ENCODE assay signal across 8 cellular contexts in the genomic region with DNA sequence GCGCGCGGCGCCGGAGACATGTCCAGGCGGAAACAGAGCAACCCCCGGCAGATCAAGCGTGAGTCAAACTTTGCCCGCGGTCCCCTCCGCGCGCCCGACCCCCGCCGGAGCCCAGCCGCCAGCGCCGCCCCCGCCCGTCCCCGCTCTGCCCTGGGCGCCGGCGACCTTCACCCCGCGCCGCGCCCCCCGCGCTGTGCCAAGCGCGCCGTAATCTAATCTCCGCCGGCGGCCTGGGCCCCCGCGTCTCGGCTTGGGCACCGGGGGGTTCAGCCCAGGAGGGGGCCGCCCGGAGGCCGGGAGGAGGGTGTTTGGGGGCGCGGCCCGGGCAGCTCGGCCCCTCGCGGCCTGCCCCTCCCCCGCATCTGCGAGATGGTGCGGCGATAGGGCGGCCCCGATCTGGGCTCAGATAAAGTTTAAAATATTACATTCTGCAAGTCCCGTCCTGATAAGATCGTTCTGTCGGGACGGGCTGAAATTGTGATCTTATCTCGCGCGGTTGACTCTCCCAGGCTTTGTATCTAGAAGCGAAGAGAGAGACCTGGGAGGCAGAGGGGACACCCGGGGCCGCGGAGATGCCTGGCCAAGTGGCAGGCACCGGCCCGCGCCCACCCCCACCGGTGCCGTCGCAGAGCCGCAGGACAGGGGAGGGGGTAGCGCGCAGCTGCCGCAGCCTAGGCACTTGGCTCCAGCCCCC. TPM values are rescaled to one million over a fixed set of nuclear protein-coding genes. Genes with fewer than 3 reads are reported as not detected.
A peak's percentile ranks its signal among the peaks of the same experiment; 100 is the strongest.
DNase-seq lines count a peak whose midpoint lies in the region; ATAC-seq and TF ChIP-seq lines count a peak whose summit lies in the region.

No MANE protein-coding gene starts in this region.

- peak overlapping the region; percentile 89 for H3K9ac ChIP-seq in HCT116 (ENCODE audit: low read length)

- peak overlapping the region; percentile 89 for H3K4me3 Mint-ChIP-seq in activated T-cell treated with anti-CD3 and anti-CD28 coated beads, Interleukin-2, amount 50 U/mL, for 4 hours

- intact Hi-C loops in A673 (cut with micrococcal nuclease; ENCODE audit: unreplicated experiment) (no loop called here), HCT116 (cut with micrococcal nuclease) (loop anchor here (2.0 to 10.0 kb wide), 4 partner anchors 51 to 679 kb away; a partner anchor contains a TSS), right cardiac atrium (cut with DNase I) (no loop called here), spleen (cut with DNase I; ENCODE audit: low total_unique reads) (no loop called here), posterior cingulate gyrus (cut with DNase I) (no loop called here)

- no peaks in the 10 kb centered on the region for H3K27me3 Mint-ChIP-seq in activated T-cell treated with anti-CD3 and anti-CD28 coated beads, Interleukin-2, amount 50 U/mL, for 4 hours (ENCODE audit: low read depth)

- peaks cover 27% of the 10 kb centered on the region for H3K4me1 Mint-ChIP-seq in activated T-cell treated with anti-CD3 and anti-CD28 coated beads, Interleukin-2, amount 50 U/mL, for 4 hours (ENCODE audit: low read depth)

- TF ChIP-seq POLR2A in HCT116 (IDR thresholded peaks at IDR 0.05; ENCODE audit: borderline replicate concordance, extremely low read depth, insufficient read depth, insufficient read length) (no peak), spleen (IDR thresholded peaks at IDR 0.05) (no peak)

- H3K27me3 ChIP-seq in A673 (replicated peaks; ENCODE audit: insufficient read depth, low read depth, low read length, poor library complexity), result peaks cover 15% of the 10 kb centered on the region
- H3K27me3 ChIP-seq in HCT116 (ENCODE audit: insufficient read depth, low read length), result no peaks in the 10 kb centered on the region
- no peaks in the 10 kb centered on the region for H3K27me3 ChIP-seq in right cardiac atrium (ENCODE audit: control insufficient read depth, insufficient read depth)
- peaks cover 0 to 43% (median 0%) of the 10 kb centered on the region in 7 donors for H3K27me3 ChIP-seq in spleen (replicated peaks in 1 of 7)

- H3K4me3 ChIP-seq in A673 (ENCODE audit: low read depth, low read length, poor library complexity, severe bottlenecking), result peak overlapping the region; percentile 58
- H3K4me3 ChIP-seq in HCT116 (replicated peaks in 1 of 2; ENCODE audit: low read depth in 1 of 2, low read length in 2 of 2), result peak overlapping the region; percentile 58 to 94
- H3K4me3 ChIP-seq in right cardiac atrium (ENCODE audit: low read length), result peak overlapping the region; percentile 86
- H3K4me3 ChIP-seq in spleen, result peak overlapping the region; percentile 56 to 89 (median 66)

- peaks cover 36% of the 10 kb centered on the region for H3K4me1 ChIP-seq in A673 (ENCODE audit: insufficient read depth, low read length, poor library complexity, severe bottlenecking)
- peaks cover 36 to 64% of the 10 kb centered on the region in 2 experiments for H3K4me1 ChIP-seq in HCT116 (ENCODE audit: control insufficient read depth in 1 of 2, insufficient read depth in 2 of 2, low read length in 2 of 2)
- H3K4me1 ChIP-seq in right cardiac atrium (ENCODE audit: control insufficient read depth, insufficient read depth, low read length), result peaks cover 4% of the 10 kb centered on the region
- peaks cover 32 to 87% (median 72%) of the 10 kb centered on the region in 6 donors for H3K4me1 ChIP-seq in spleen

- H3K79me2 ChIP-seq in HCT116 (ENCODE audit: insufficient read depth, low read length), result peaks cover 49% of the 10 kb centered on the region

- BruUV-seq in A673 (replicated peaks; lab: Mats Ljungman, UMichigan) (no TSS peak), HCT116 (replicated peaks; lab: Mats Ljungman, UMichigan) (no TSS peak)

- H3K27ac ChIP-seq in A673 (ENCODE audit: low read depth, low read length, poor library complexity, severe bottlenecking), result no peak overlapping the region
- peak overlapping the region; percentile 91 for H3K27ac ChIP-seq in HCT116 (ENCODE audit: low read depth, low read length)
- H3K27ac ChIP-seq in right cardiac atrium (ENCODE audit: low read length), result no peak overlapping the region
- H3K27ac ChIP-seq in spleen, result peak overlapping the region; percentile 40 to 92 (median 84)
- no peak overlapping the region for H3K27ac ChIP-seq in caudate nucleus (ENCODE audit: low read depth, low read length)

- POLR2A ChIA-PET in A673 (lab: Charles Lee; ENCODE audit: low non-redundant PET), result no interaction called here
- POLR2A ChIA-PET in HCT116 (lab: Charles Lee), result no interaction called here

- H3K9me2 ChIP-seq in HCT116 (ENCODE audit: insufficient read depth), result no peaks in the 10 kb centered on the region

- peaks cover 9% of the 10 kb centered on the region; the same call in 1 of the 2 replicates for H4K20me1 ChIP-seq in HCT116 (ENCODE audit: insufficient read depth)

- 1% methylated on average over 77 of the region's 77 CpGs for WGBS in right cardiac atrium
- 0 to 2% (median 1%) methylated on average over 30 to 77 of the region's 77 CpGs for WGBS in spleen, 5 donors

- CTCF ChIA-PET in A673 (lab: Charles Lee) (no interaction called here), HCT116 (lab: Charles Lee) (no interaction called here)

- DNase-seq in A673 (ENCODE audit: low spot score) (peak; percentile 38), HCT116 (ENCODE audit: low read depth, low spot score) (no peak), right cardiac atrium (peak in 1 of 3 donors; percentile 79), spleen (peak; percentile 86), caudate nucleus (lab: John Stamatoyannopoulos, UW) (no peak), posterior cingulate gyrus (no peak)
- DNase-seq in activated T-cell treated with anti-CD3 and anti-CD28 coated beads, Interleukin-2, amount 50 U/mL, for 4 hours, result no peak

- no peaks in the 10 kb centered on the region for H3K36me3 Mint-ChIP-seq in activated T-cell treated with anti-CD3 and anti-CD28 coated beads, Interleukin-2, amount 50 U/mL, for 4 hours (ENCODE audit: insufficient read depth)

- no peak overlapping the region for H2AFZ ChIP-seq in HCT116 (ENCODE audit: low read depth, low read length, poor library complexity, severe bottlenecking)

- H3K4me2 ChIP-seq in HCT116 (ENCODE audit: low read length), result peak overlapping the region; percentile 100

- TF ChIP-seq CTCF in A673 (conservative IDR thresholded peaks at IDR 0.05; ENCODE audit: low read depth, low read length) (no peak), HCT116 (IDR thresholded peaks at IDR 0.05 in 2 of 3, conservative IDR thresholded peaks at IDR 0.05 in 1 of 3; ENCODE audit: borderline replicate concordance in 1 of 3, insufficient read depth in 1 of 3, low read depth in 2 of 3, low read length in 2 of 3) (no peak), spleen (IDR thresholded peaks at IDR 0.05 in 8 of 11, conservative IDR thresholded peaks at IDR 0.05 in 3 of 11) (no peak)

- no peak for TF ChIP-seq RAD21 in HCT116 (IDR thresholded peaks at IDR 0.05; ENCODE audit: low read depth)

- H3K36me3 ChIP-seq in A673 (ENCODE audit: insufficient read depth, low read length, poor library complexity, severe bottlenecking) (no peaks in the 10 kb centered on the region), HCT116 (ENCODE audit: control insufficient read depth in 1 of 2, insufficient read depth in 2 of 2, low read length in 2 of 2) (no peaks in the 10 kb centered on the region), spleen (no peaks in the 10 kb centered on the region)

- ATAC-seq in HCT116 (no peak), right cardiac atrium (no peak), GM21381 (IDR thresholded peaks at IDR 0.05; ENCODE audit: unreplicated experiment) (no peak)
- no peak for ATAC-seq in activated T-cell treated with anti-CD3 and anti-CD28 coated beads, Interleukin-2, amount 50 U/mL, for 4 hours

- no peaks in the 10 kb centered on the region for H3K9me3 ChIP-seq in A673 (ENCODE audit: low read depth, low read length, poor library complexity, severe bottlenecking)
- no peaks in the 10 kb centered on the region for H3K9me3 ChIP-seq in HCT116 (ENCODE audit: control insufficient read depth in 1 of 2, insufficient read depth in 1 of 2, low read depth in 1 of 2, low read length in 2 of 2)
- H3K9me3 ChIP-seq in right cardiac atrium (ENCODE audit: control insufficient read depth, low read length), result no peaks in the 10 kb centered on the region
- no peaks in the 10 kb centered on the region for H3K9me3 ChIP-seq in spleen

- H3K9me3 Mint-ChIP-seq in activated T-cell treated with anti-CD3 and anti-CD28 coated beads, Interleukin-2, amount 50 U/mL, for 4 hours, result no peaks in the 10 kb centered on the region

- RAD21 ChIA-PET in HCT116 (lab: Charles Lee; ENCODE audit: low non-redundant PET in 1 of 2, low total read pairs in 2 of 2, uncharacterized antibody in 2 of 2, unreplicated experiment in 2 of 2), result no interaction called here

TF ChIP-seq in HCT116, 20 proteins besides CTCF, POLR2A, EP300 and RAD21:
- no peak for TF ChIP-seq SRF (IDR thresholded peaks at IDR 0.05; ENCODE audit: low read depth)
- TF ChIP-seq ZFX (IDR thresholded peaks at IDR 0.05), result 0 out of 2 replicates have a peak, but pooled peaks have one; percentile 11
- TF ChIP-seq ELF1 (IDR thresholded peaks at IDR 0.05; ENCODE audit: borderline replicate concordance, low read depth), result no peak
- no peak for TF ChIP-seq EZH2phosphoT487 (IDR thresholded peaks at IDR 0.05; ENCODE audit: borderline replicate concordance)

RNA-seq across cellular contexts. Expression of a gene that starts 0.7 kb away (rescaled TPM):
- total RNA-seq in A673 (2021) (5.6 and 6.7 TPM in 2 replicates), HCT116 (2021; ENCODE audit: unreplicated experiment) (14.6 TPM), right cardiac atrium (10 to 100 TPM in 1 of 4 donors, 1 to 10 TPM in 3; 8.1 to 11.4 (median 8.7) TPM), spleen (10 to 100 TPM in 4 of 7 donors, 1 to 10 TPM in 3; 4.5 to 25.3 (median 16.2) TPM)
- polyA plus RNA-seq in HCT116 (2012), result 5.6 and 6.4 TPM in 2 replicates
- total RNA-seq in activated T-cell treated with anti-CD3 and anti-CD28 coated beads, Interleukin-2, amount 50 U/mL, for 4 hours, result 10 to 100 TPM; 14.2 to 17.3 (median 15.9) TPM
- polyA plus RNA-seq in right cardiac atrium (7.7 TPM), spleen (10 to 100 TPM in 1 of 3 donors, 1 to 10 TPM in 2; 2.3 to 10.2 (median 2.8) TPM)

Comparison
In these comparisons a context has a peak if more than half of its experiments do, and no peak if none do; other contexts are left out.
1. DNase-seq: peak in A673 (single experiment) and spleen (single experiment); none in HCT116 (single experiment), activated T-cell treated with anti-CD3 and anti-CD28 coated beads, Interleukin-2, amount 50 U/mL, for 4 hours (single experiment), caudate nucleus (0 of 61) and posterior cingulate gyrus (0 of 10).
2. H3K27ac ChIP-seq: peak in HCT116 (single experiment) and spleen (8 of 8); none in A673 (single experiment), right cardiac atrium (single experiment) and caudate nucleus (single experiment).
3. Peak in every context shown above with its lines, with median percentiles within 50 percentile points of each other: H3K4me3 ChIP-seq.